ENCODE assay signal across 8 cellular contexts in genomic region chr6:93344436-93344835, GRCh38.
"Had no signal": no experiment of that assay in that cellular context is flagged by ENCODE, and none has a peak within 500 bp of the region (broad histone marks: within the 10 kb centered on the region; RNA-seq: fewer than 3 reads in every experiment).

No MANE protein-coding gene starts in this region.

- H3K9me3 Mint-ChIP-seq: GM23338, H9, IgD-negative memory B cell had no signal

- ATAC-seq: GM23338, HepG2 had no signal

- DNase-seq: H9, HCEC 1CT, HFFc6, KBM-7 had no signal

- H3K27ac Mint-ChIP-seq: GM23338, HFFc6, IgD-negative memory B cell had no signal

- H3K4me1 Mint-ChIP-seq: GM23338, H9, IgD-negative memory B cell had no signal

- H3K4me3 ChIP-seq: GM23338 had no signal

- H3K27me3 Mint-ChIP-seq: IgD-negative memory B cell had no signal

- H3K27ac ChIP-seq: HL-60 had no signal

- H3K36me3 Mint-ChIP-seq: IgD-negative memory B cell had no signal

- H3K4me3 Mint-ChIP-seq: GM23338, H9, HFFc6, IgD-negative memory B cell had no signal
